In genomic region chr17:2485970-2486369, GRCh38 we compare ENCODE assay signal across 1 cellular context.
TF ChIP-seq lines count a peak whose summit lies in the region.

No MANE protein-coding gene starts in this region.

TF ChIP-seq in SK-N-SH treated with all-trans-retinoic acid at 6 μM for 48 hours, 23 proteins besides CTCF, POLR2A, EP300 and RAD21 (continued from another document):
- TF ChIP-seq TSHZ2 (CRISPR knock-in tag; IDR thresholded peaks at IDR 0.05), result no peak
